In genomic region chr3:37014620-37015019, GRCh38 we compare ENCODE assay signal across 2 cellular contexts.
TF ChIP-seq lines count a peak whose summit lies in the region.

No MANE protein-coding gene starts in this region.

TF ChIP-seq in liver, 16 proteins besides CTCF, POLR2A, EP300 and RAD21 (continued from another document):
- no peak for TF ChIP-seq ZBTB33 (IDR thresholded peaks at IDR 0.05)
- no peak for TF ChIP-seq NR2F2 (IDR thresholded peaks at IDR 0.05)
- no peak for TF ChIP-seq ATF3 (IDR thresholded peaks at IDR 0.05)
- TF ChIP-seq TAF1 (conservative IDR thresholded peaks at IDR 0.05), result no peak
- peak; percentile 22 for TF ChIP-seq SP1 (IDR thresholded peaks at IDR 0.05)
- TF ChIP-seq HNF4A (conservative IDR thresholded peaks at IDR 0.05), result peak; percentile 69 to 71
- TF ChIP-seq EGR1 (IDR thresholded peaks at IDR 0.05; ENCODE audit: low read depth in 2 of 2), result no peak
- no peak for TF ChIP-seq JUND (IDR thresholded peaks at IDR 0.05)
- TF ChIP-seq GABPA (IDR thresholded peaks at IDR 0.05 in 1 of 2, conservative IDR thresholded peaks at IDR 0.05 in 1 of 2), result no peak
- TF ChIP-seq REST (IDR thresholded peaks at IDR 0.05), result no peak
- TF ChIP-seq HNF4G (IDR thresholded peaks at IDR 0.05), result peak; percentile 46
- no peak for TF ChIP-seq MAX (IDR thresholded peaks at IDR 0.05)
- no peak for TF ChIP-seq YY1 (IDR thresholded peaks at IDR 0.05)
- no peak for TF ChIP-seq FOXA1 (IDR thresholded peaks at IDR 0.05)
- peak; percentile 4 for TF ChIP-seq FOXA2 (IDR thresholded peaks at IDR 0.05)

TF ChIP-seq in HepG2, 621 proteins besides CTCF, POLR2A, EP300 and RAD21 (continued from another document):
- TF ChIP-seq CSRNP1 (CRISPR knock-in tag; IDR thresholded peaks at IDR 0.05) (no peak), PHF20 (CRISPR knock-in tag; IDR thresholded peaks at IDR 0.05) (no peak), ZNF564 (CRISPR knock-in tag; IDR thresholded peaks at IDR 0.05) (no peak), SAP130 (CRISPR knock-in tag; IDR thresholded peaks at IDR 0.05; ENCODE audit: low read depth) (no peak), ARNTL (CRISPR knock-in tag; IDR thresholded peaks at IDR 0.05) (no peak), ZNF605 (CRISPR knock-in tag; IDR thresholded peaks at IDR 0.05) (no peak), ZNF256 (CRISPR knock-in tag; conservative IDR thresholded peaks at IDR 0.05) (no peak), ZBTB37 (CRISPR knock-in tag; IDR thresholded peaks at IDR 0.05) (no peak), PHF5A (CRISPR knock-in tag; IDR thresholded peaks at IDR 0.05; ENCODE audit: low read depth, unreplicated experiment) (no peak)
